Comparison of ENCODE assay signal across 25 cellular contexts in genomic region chr3:37812497-37812896, GRCh38. TPM values are rescaled to one million over a fixed set of nuclear protein-coding genes. Genes with fewer than 3 reads are reported as not detected.
DNase-seq lines count a peak whose midpoint lies in the region; ATAC-seq and TF ChIP-seq lines count a peak whose summit lies in the region.
"Had no signal": no experiment of that assay in that cellular context is flagged by ENCODE, and none has a peak within 500 bp of the region (broad histone marks: within the 10 kb centered on the region; RNA-seq: fewer than 3 reads in every experiment).

No MANE protein-coding gene starts in this region.

- DNase-seq in fibroblast of peridontal ligament (ENCODE audit: extremely low read depth) (peak; percentile 44), head of caudate nucleus (no peak), DMS53 (lab: John Stamatoyannopoulos, UW) (no peak), ecto neural progenitor cell (ENCODE audit: low spot score) (no peak)
- DNase-seq: activated CD4-positive, alpha-beta T cell treated with anti-CD3 and anti-CD28 coated beads, Interleukin-2, amount 10 ng/mL, durations not matched to agents 24 days and 14 days; amniotic stem cell; DMS79 treated with DMSO at 0.1 percent for 48 hours; immature natural killer cell; MG63; natural killer cell; NCI-H1436 treated with DMSO at 0.1 percent for 48 hours; NCI-H2171; NCI-H69; posterior cingulate gyrus; SHP77; stimulated activated CD4-positive, alpha-beta T cell treated with anti-CD3 and anti-CD28 coated beads, Interleukin-2, amount 100 ng/mL, for 48 hours; stimulated activated naive CD8-positive, alpha-beta T cell treated with anti-CD3 and anti-CD28 coated beads, Interleukin-15, amount 100 ng/mL, for 72 hours; T-cell had no signal

- intact Hi-C loops in head of caudate nucleus (cut with DNase I), result no loop called here

- no peak for ATAC-seq in GM21576 (IDR thresholded peaks at IDR 0.05; ENCODE audit: unreplicated experiment)
- ATAC-seq: HCT116; natural killer cell; stimulated activated naive CD8-positive, alpha-beta T cell treated with anti-CD3 and anti-CD28 coated beads, Interleukin-15, amount 100 ng/mL, for 72 hours; T-cell had no signal

- H3K27ac ChIP-seq in VCaP, result peak overlapping the region; percentile 68
- peak overlapping the region; percentile 53 for H3K27ac ChIP-seq in layer of hippocampus (ENCODE audit: low read depth, low read length)
- H3K27ac ChIP-seq in temporal lobe (ENCODE audit: low read depth, low read length), result peak overlapping the region; percentile 40
- H3K27ac ChIP-seq: HL-60, skin epidermis had no signal

- no peak for TF ChIP-seq CTCF in VCaP (conservative IDR thresholded peaks at IDR 0.05)

- no peaks in the 10 kb centered on the region for H3K27me3 ChIP-seq in layer of hippocampus (ENCODE audit: control insufficient read depth, insufficient read depth, low read length)
- H3K27me3 ChIP-seq: MG63 had no signal

RNA-seq across cellular contexts. Expression of gene CTDSPL, which starts 49.2 kb away (rescaled TPM):
- 11.8 TPM for total RNA-seq in temporal lobe
